Comparison of ENCODE assay signal across 10 cellular contexts in the genomic region with DNA sequence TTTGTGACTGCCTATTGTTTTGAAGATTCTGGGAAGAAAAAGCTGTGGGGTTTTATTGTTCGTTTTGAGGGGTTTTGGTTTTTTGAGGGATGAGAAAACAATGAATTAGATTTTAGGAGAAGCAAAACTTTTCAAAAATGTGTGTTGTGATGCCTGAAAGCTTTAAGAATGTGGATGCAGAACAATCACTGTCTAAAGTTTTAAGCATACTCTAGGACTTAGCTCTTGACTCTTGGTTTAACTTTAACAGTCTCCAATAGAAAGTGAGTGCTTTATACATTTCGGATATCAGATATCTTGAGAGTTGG. TPM values are rescaled to one million over a fixed set of nuclear protein-coding genes. Genes with fewer than 3 reads are reported as not detected.
DNase-seq lines count a peak whose midpoint lies in the region; ATAC-seq and TF ChIP-seq lines count a peak whose summit lies in the region.
"Had no signal": no experiment of that assay in that cellular context is flagged by ENCODE, and none has a peak within 500 bp of the region (broad histone marks: within the 10 kb centered on the region; RNA-seq: fewer than 3 reads in every experiment).

No MANE protein-coding gene starts in this region.

- H3K36me3 ChIP-seq in Karpas-422 (ENCODE audit: insufficient read depth, low read length) (no peaks in the 10 kb centered on the region), neutrophil (no peaks in the 10 kb centered on the region)

- H3K4me1 ChIP-seq in Karpas-422 (ENCODE audit: low read length) (peaks cover 24% of the 10 kb centered on the region), neutrophil (ENCODE audit: control insufficient read depth in 1 of 2, insufficient read depth in 1 of 2, low read depth in 1 of 2, low read length in 1 of 2) (peaks cover 27% of the 10 kb centered on the region in 2 experiments)

- H3K4me1 Mint-ChIP-seq in T-helper 2 cell treated with Interferon-gamma antibody and Interleukin-4, amounts not matched to agents 5 μg/mL and 100 μg/mL, for 36 hours (ENCODE audit: low read depth), result peaks cover 18% of the 10 kb centered on the region

- H3K9me3 ChIP-seq in Karpas-422 (ENCODE audit: low read length), result no peaks in the 10 kb centered on the region
- H3K9me3 ChIP-seq in neutrophil, result no peaks in the 10 kb centered on the region

- no peak overlapping the region for H3K4me2 ChIP-seq in Karpas-422 (ENCODE audit: low read depth, low read length, poor library complexity, severe bottlenecking)

- peak overlapping the region; percentile 96 for H3K4me3 Mint-ChIP-seq in T-helper 2 cell treated with Interferon-gamma antibody and Interleukin-4, amounts not matched to agents 5 μg/mL and 100 μg/mL, for 36 hours

- no peak for DNase-seq in T-helper 2 cell treated with Interferon-gamma antibody and Interleukin-4, amounts not matched to agents 5 μg/mL and 100 μg/mL, for 36 hours (ENCODE audit: low spot score)
- DNase-seq in T-helper 2 cell (no peak), Karpas-422 (no peak), coronary artery (ENCODE audit: low spot score) (no peak), NCI-H774 (lab: John Stamatoyannopoulos, UW) (no peak)
- DNase-seq: NCI-H2029 treated with DMSO at 0.1 percent for 48 hours had no signal

- peaks cover 21% of the 10 kb centered on the region for H3K79me2 ChIP-seq in Karpas-422 (ENCODE audit: low read length)

- H4K20me1 ChIP-seq in Karpas-422 (ENCODE audit: insufficient read depth, low read depth, low read length), result no peaks in the 10 kb centered on the region; the same call in 1 of the 2 replicates

- TF ChIP-seq CTCF in coronary artery (IDR thresholded peaks at IDR 0.05) (no peak), neutrophil (IDR thresholded peaks at IDR 0.05) (no peak)

- no peak overlapping the region for H3K27ac ChIP-seq in Karpas-422 (ENCODE audit: low read length)
- H3K27ac ChIP-seq in coronary artery, result peak overlapping the region in 1 of 2 donors; percentile 70
- no peak overlapping the region for H3K27ac ChIP-seq in neutrophil

- ATAC-seq in HG03135 (IDR thresholded peaks at IDR 0.05; ENCODE audit: unreplicated experiment), result no peak
- no peak for ATAC-seq in GM18858 (IDR thresholded peaks at IDR 0.05; ENCODE audit: unreplicated experiment)

- H3K9me2 ChIP-seq in Karpas-422 (replicated peaks; ENCODE audit: insufficient read depth, low read length), result no peaks in the 10 kb centered on the region

- no peaks in the 10 kb centered on the region for H3K9me3 Mint-ChIP-seq in T-helper 2 cell treated with Interferon-gamma antibody and Interleukin-4, amounts not matched to agents 5 μg/mL and 100 μg/mL, for 36 hours

- no peaks in the 10 kb centered on the region for H3K27me3 ChIP-seq in Karpas-422 (ENCODE audit: low read length)
- H3K27me3 ChIP-seq in neutrophil, result peaks cover 11% of the 10 kb centered on the region

- H3K4me3 ChIP-seq in Karpas-422 (ENCODE audit: low read length) (no peak overlapping the region), coronary artery (peak overlapping the region; percentile 81), neutrophil (ENCODE audit: low read depth in 1 of 2, low read length in 1 of 2) (peak overlapping the region; percentile 68 to 86)

- H3K27ac Mint-ChIP-seq in T-helper 2 cell treated with Interferon-gamma antibody and Interleukin-4, amounts not matched to agents 5 μg/mL and 100 μg/mL, for 36 hours, result no peak overlapping the region

- H3K9ac ChIP-seq in Karpas-422 (ENCODE audit: low read length), result no peak overlapping the region

- no peaks in the 10 kb centered on the region for H3K27me3 Mint-ChIP-seq in T-helper 2 cell treated with Interferon-gamma antibody and Interleukin-4, amounts not matched to agents 5 μg/mL and 100 μg/mL, for 36 hours (ENCODE audit: low read depth)

- H3K36me3 Mint-ChIP-seq in T-helper 2 cell treated with Interferon-gamma antibody and Interleukin-4, amounts not matched to agents 5 μg/mL and 100 μg/mL, for 36 hours (ENCODE audit: low read depth), result peaks cover 1% of the 10 kb centered on the region

- H2AFZ ChIP-seq in Karpas-422 (ENCODE audit: low read length), result peak overlapping the region; percentile 62; the same call in 1 of the 2 replicates

RNA-seq across cellular contexts. Expression of a gene that starts 0.9 kb away (rescaled TPM):
- total RNA-seq in Karpas-422 (2014; rRNA removed; shearing (Covaris generic); ENCODE audit: low replicate concordance), result not detected in 2 replicates
- total RNA-seq: A673 had no signal

RNA-seq across cellular contexts. Expression of a gene that starts 1.7 kb away (rescaled TPM):
- 40.0 and 47.9 TPM in 2 replicates for total RNA-seq in Karpas-422 (2014; rRNA removed; shearing (Covaris generic); ENCODE audit: low replicate concordance)
